1 cellular context compared by ENCODE assay signal in genomic region chr11:35079581-35079980, GRCh38.
TF ChIP-seq lines count a peak whose summit lies in the region.

No MANE protein-coding gene starts in this region.

TF ChIP-seq in IMR-90, 13 proteins besides CTCF, POLR2A, EP300 and RAD21 (continued from another document):
- TF ChIP-seq ELK1 (IDR thresholded peaks at IDR 0.05; ENCODE audit: borderline replicate concordance, low read depth, low read length): no peak
- TF ChIP-seq BHLHE40 (IDR thresholded peaks at IDR 0.05; ENCODE audit: low read depth, low read length): no peak
- TF ChIP-seq NFE2L2 (IDR thresholded peaks at IDR 0.05; ENCODE audit: low read depth, low read length): no peak
- TF ChIP-seq USF2 (IDR thresholded peaks at IDR 0.05; ENCODE audit: low read depth, low read length): no peak
- no peak for TF ChIP-seq RCOR1 (IDR thresholded peaks at IDR 0.05; ENCODE audit: insufficient replicate concordance, low read length)
- TF ChIP-seq RFX5 (IDR thresholded peaks at IDR 0.05; ENCODE audit: low read depth, low read length): no peak
- TF ChIP-seq FOS (IDR thresholded peaks at IDR 0.05; ENCODE audit: low read depth, low read length): no peak
- TF ChIP-seq MAFK (IDR thresholded peaks at IDR 0.05; ENCODE audit: low read depth, low read length): no peak
- no peak for TF ChIP-seq CHD1 (IDR thresholded peaks at IDR 0.05; ENCODE audit: low read depth, low read length)
- TF ChIP-seq SMC3 (IDR thresholded peaks at IDR 0.05; ENCODE audit: low read depth, low read length): no peak
- no peak for TF ChIP-seq MAZ (IDR thresholded peaks at IDR 0.05; ENCODE audit: borderline replicate concordance, low read depth, low read length)
- TF ChIP-seq MXI1 (IDR thresholded peaks at IDR 0.05; ENCODE audit: borderline replicate concordance, low read depth, low read length): no peak
